ENCODE assay signal across 23 cellular contexts in the genomic region with DNA sequence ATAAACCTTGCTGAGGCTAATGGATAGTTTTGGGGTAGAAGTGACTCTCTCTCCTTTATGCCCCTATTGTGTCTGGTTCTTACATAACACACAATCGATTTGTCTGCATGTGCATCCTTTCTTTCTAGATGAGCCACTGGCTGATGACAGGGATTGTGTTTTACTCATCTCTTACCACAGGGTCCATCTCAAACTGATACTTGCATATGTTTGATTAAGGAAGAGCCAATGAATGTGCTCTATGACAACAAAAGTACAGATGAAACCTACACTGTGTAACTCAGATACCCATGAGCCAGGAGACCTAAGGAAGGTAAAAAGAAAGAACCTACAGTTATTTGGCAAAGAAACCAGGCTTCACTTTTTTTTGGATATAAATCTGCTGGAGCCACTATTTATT.
"Had no signal": no experiment of that assay in that cellular context is flagged by ENCODE, and none has a peak within 500 bp of the region (broad histone marks: within the 10 kb centered on the region; RNA-seq: fewer than 3 reads in every experiment).

No MANE protein-coding gene starts in this region.

- H3K4me1 ChIP-seq: foreskin keratinocyte, neural progenitor cell, right atrium auricular region had no signal

- H3K9me3 ChIP-seq: ovary, right atrium auricular region, tibial nerve, upper lobe of right lung, vagina had no signal

- H3K27me3 ChIP-seq: foreskin keratinocyte, hepatocyte, neural progenitor cell, ovary, right atrium auricular region, tibial nerve, upper lobe of right lung, vagina had no signal

- H3K4me3 ChIP-seq: hepatocyte, lung, neural progenitor cell, ovary, right atrium auricular region, tibial nerve, upper lobe of right lung, vagina had no signal

- H3K4me2 ChIP-seq: hepatocyte, neural progenitor cell had no signal

- ATAC-seq: foreskin keratinocyte, left cardiac atrium, left ventricle myocardium superior, upper lobe of right lung had no signal

- H3K4me3 Mint-ChIP-seq: endodermal cell; natural killer cell treated with Interleukin-12 subunit alpha and Interleukin-12 subunit beta and Interleukin-15 and Interleukin-18, amount 100 ng/mL, for 72 hours; neural progenitor cell had no signal

- H3K9ac ChIP-seq: neural progenitor cell had no signal

- H3K27ac Mint-ChIP-seq: endodermal cell; natural killer cell treated with Interleukin-12 subunit alpha and Interleukin-12 subunit beta and Interleukin-15 and Interleukin-18, amount 100 ng/mL, for 72 hours; neural progenitor cell had no signal

- DNase-seq: dermis blood vessel endothelial cell; effector CD4-positive, alpha-beta T cell; endodermal cell; erythroblast; foreskin keratinocyte; kidney; left cardiac atrium; left ventricle myocardium superior; mesenchymal stem cell; midbrain; nucleus accumbens; ovary; small intestine; stimulated activated CD4-positive, alpha-beta T cell treated with anti-CD3 and anti-CD28 coated beads, Interleukin-12 subunit alpha, Interleukin-12 subunit beta, amount 100 ng/mL, for 4 hours; stimulated activated naive CD4-positive, alpha-beta T cell treated with Interleukin-2 at 50 U/mL for 16 hours; upper lobe of right lung had no signal

- H3K36me3 ChIP-seq: neural progenitor cell, ovary, right atrium auricular region, tibial nerve, upper lobe of right lung, vagina had no signal

- H3K36me3 Mint-ChIP-seq: natural killer cell treated with Interleukin-12 subunit alpha and Interleukin-12 subunit beta and Interleukin-15 and Interleukin-18, amount 100 ng/mL, for 72 hours had no signal

- H2AFZ ChIP-seq: hepatocyte, neural progenitor cell had no signal

- H3K27ac ChIP-seq: foreskin keratinocyte, hepatocyte, neural progenitor cell, ovary, right atrium auricular region, upper lobe of right lung, vagina had no signal
